Comparison of ENCODE assay signal across 21 cellular contexts in the genomic region with DNA sequence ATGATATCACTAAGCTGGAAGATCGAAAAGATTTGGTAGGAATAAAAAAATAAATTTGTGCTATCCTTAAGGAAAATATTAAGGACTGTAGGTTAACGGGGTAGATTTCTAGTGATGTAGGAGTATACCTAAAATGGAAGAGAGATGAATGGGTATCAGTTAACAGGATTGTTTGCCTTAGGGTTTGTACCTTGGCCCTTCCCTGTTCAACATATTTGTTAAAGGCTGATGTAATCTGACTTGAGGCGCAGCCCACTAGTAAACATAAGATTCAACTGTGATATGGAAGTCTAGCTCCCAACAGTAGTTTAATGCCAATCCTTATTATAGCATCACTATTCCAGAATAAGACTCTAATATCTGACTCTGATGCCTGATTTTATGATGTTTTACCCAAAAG.
"Had no signal": no experiment of that assay in that cellular context is flagged by ENCODE, and none has a peak within 500 bp of the region (broad histone marks: within the 10 kb centered on the region; RNA-seq: fewer than 3 reads in every experiment).

No MANE protein-coding gene starts in this region.

- H3K36me3 ChIP-seq: esophagus muscularis mucosa, gastrocnemius medialis, stomach, suprapubic skin, tibial nerve had no signal

- DNase-seq: activated CD4-positive, alpha-beta T cell treated with anti-CD3 and anti-CD28 coated beads for 4 hours; activated CD4-positive, alpha-beta T cell treated with anti-CD3 and anti-CD28 coated beads, Interleukin-2, amount 50 U/mL, for 48 hours; activated CD4-positive, CD25-positive, alpha-beta regulatory T cell; activated CD8-positive, alpha-beta memory T cell treated with anti-CD3 and anti-CD28 coated beads, Interleukin-2, amount 50 U/mL, for 48 hours; activated naive CD4-positive, alpha-beta T cell; activated T-cell treated with anti-CD3 and anti-CD28 coated beads, Interleukin-2, amount 50 U/mL, for 4 hours; gastrocnemius medialis; head of caudate nucleus; naive thymus-derived CD4-positive, alpha-beta T cell; occipital lobe; small intestine; stimulated activated CD4-positive, alpha-beta T cell treated with anti-CD3 and anti-CD28 coated beads, Interleukin-15, amount 100 ng/mL, for 24 hours; stomach; T-helper 9 cell had no signal

- H3K9me3 ChIP-seq: esophagus muscularis mucosa, gastrocnemius medialis, stomach, tibial nerve had no signal

- H3K27ac ChIP-seq: coronary artery, esophagus muscularis mucosa, gastrocnemius medialis, stomach, suprapubic skin, tibial nerve had no signal

- H3K4me3 ChIP-seq: coronary artery, esophagus muscularis mucosa, gastrocnemius medialis, lung, stomach, suprapubic skin, tibial nerve had no signal

- H3K4me1 ChIP-seq: esophagus muscularis mucosa, gastrocnemius medialis, stomach, suprapubic skin, tibial nerve had no signal

- H3K27me3 ChIP-seq: esophagus muscularis mucosa, gastrocnemius medialis, stomach, suprapubic skin, tibial nerve had no signal

- ATAC-seq: activated T-cell treated with anti-CD3 and anti-CD28 coated beads, Interleukin-2, amount 50 U/mL, for 4 hours; gastrocnemius medialis; naive thymus-derived CD4-positive, alpha-beta T cell; sciatic nerve; stimulated activated memory B cell treated with anti-CD40 and anti-IgM and Interleukin-4, amounts not matched to agents 10 μg/mL and 1 μg/mL and 100 μg/mL, for 72 hours had no signal
